ENCODE assay signal across 38 cellular contexts in the genomic region with DNA sequence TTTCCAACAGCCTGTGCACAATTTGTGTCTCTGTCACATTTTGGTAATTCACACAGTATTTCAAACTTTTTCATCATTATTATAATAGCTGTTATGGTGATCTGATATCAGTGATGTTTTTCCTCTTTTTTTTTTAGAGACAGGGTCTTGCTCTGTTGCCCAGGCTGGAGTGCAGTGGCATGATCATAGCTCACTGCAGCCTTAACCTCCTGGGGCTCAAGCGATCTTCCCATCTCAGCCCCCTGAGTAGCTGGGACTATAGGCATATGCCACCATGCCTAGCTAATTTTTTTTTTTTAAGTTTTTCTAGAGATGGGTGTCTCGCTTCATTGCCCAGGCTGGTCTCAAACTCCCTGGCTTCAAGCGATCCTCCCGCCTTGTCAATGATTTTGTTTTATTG. TPM values are rescaled to one million over a fixed set of nuclear protein-coding genes. Genes with fewer than 3 reads are reported as not detected.
"Had no signal": no experiment of that assay in that cellular context is flagged by ENCODE, and none has a peak within 500 bp of the region (broad histone marks: within the 10 kb centered on the region; RNA-seq: fewer than 3 reads in every experiment).

No MANE protein-coding gene starts in this region.

- H3K36me3 Mint-ChIP-seq: activated CD8-positive, alpha-beta memory T cell treated with anti-CD3 and anti-CD28 coated beads, Interleukin-2, amount 10 ng/mL, durations not matched to agents 7 days and 5 days; activated naive CD4-positive, alpha-beta T cell treated with anti-CD3 and anti-CD28 coated beads, Interleukin-2, amount 10 ng/mL, durations not matched to agents 7 days and 5 days; activated naive CD4-positive, alpha-beta T cell treated with anti-CD3 and anti-CD28 coated beads, Interleukin-2, amount 50 U/mL, for 24 hours; activated naive CD8-positive, alpha-beta T cell; activated naive CD8-positive, alpha-beta T cell treated with anti-CD3 and anti-CD28 coated beads, Interleukin-2, amount 10 ng/mL, durations not matched to agents 7 days and 5 days had no signal

- H3K9me3 Mint-ChIP-seq: activated CD4-positive, alpha-beta memory T cell treated with anti-CD3 and anti-CD28 coated beads, Interleukin-2, amount 10 ng/mL, durations not matched to agents 7 days and 5 days; activated CD4-positive, alpha-beta T cell treated with anti-CD3 and anti-CD28 coated beads, Interleukin-2, amount 10 ng/mL, durations not matched to agents 7 days and 5 days; activated naive CD4-positive, alpha-beta T cell treated with anti-CD3 and anti-CD28 coated beads, Interleukin-2, amount 10 ng/mL, durations not matched to agents 7 days and 5 days; activated naive CD4-positive, alpha-beta T cell treated with anti-CD3 and anti-CD28 coated beads, Interleukin-2, amount 50 U/mL, for 24 hours; activated naive CD8-positive, alpha-beta T cell treated with anti-CD3 and anti-CD28 coated beads, Interleukin-2, amount 10 ng/mL, durations not matched to agents 7 days and 5 days; activated naive CD8-positive, alpha-beta T cell treated with anti-CD3 and anti-CD28 coated beads, Interleukin-2, amount 50 U/mL, for 24 hours; activated T-cell treated with anti-CD3 and anti-CD28 coated beads, Interleukin-2, amount 50 U/mL, for 24 hours; activated T-helper 2 cell treated with anti-CD3 and anti-CD28 coated beads, Interferon-gamma antibody, Interleukin-2, Interleukin-4, amounts not matched to agents 10 μg/mL and 5 μg/mL and 100 μg/mL, durations not matched to agents 14 hours and 24 hours and 36 hours; brain; central memory CD8-positive, alpha-beta T cell; T-helper 1 cell treated with Interleukin-12 subunit alpha and Interleukin-12 subunit beta and Interleukin-4 antibody, amounts not matched to agents 30 μg/mL and 1 μg/mL, for 36 hours; T-helper 2 cell treated with Interferon-gamma antibody and Interleukin-4, amounts not matched to agents 5 μg/mL and 100 μg/mL, for 36 hours had no signal

- ATAC-seq: activated CD4-positive, alpha-beta T cell treated with anti-CD3 and anti-CD28 coated beads for 36 hours; activated CD4-positive, CD25-positive, alpha-beta regulatory T cell treated with anti-CD3 and anti-CD28 coated beads, Interleukin-2, amount 50 U/mL, for 24 hours; activated CD8-positive, alpha-beta memory T cell treated with anti-CD3 and anti-CD28 coated beads, Interleukin-2, amount 10 ng/mL, durations not matched to agents 7 days and 5 days; activated CD8-positive, alpha-beta T cell treated with anti-CD3 and anti-CD28 coated beads, Interleukin-2, amount 10 ng/mL, durations not matched to agents 7 days and 5 days; activated naive CD8-positive, alpha-beta T cell treated with anti-CD3 and anti-CD28 coated beads, Interleukin-2, amount 50 U/mL, for 24 hours had no signal

- DNase-seq: activated CD4-positive, alpha-beta memory T cell treated with anti-CD3 and anti-CD28 coated beads, Interleukin-2, amount 10 ng/mL, durations not matched to agents 7 days and 5 days; activated CD4-positive, alpha-beta T cell treated with anti-CD3 and anti-CD28 coated beads for 1 hour; activated CD4-positive, alpha-beta T cell treated with anti-CD3 and anti-CD28 coated beads for 36 hours; activated CD4-positive, alpha-beta T cell treated with anti-CD3 and anti-CD28 coated beads for 48 hours; activated CD4-positive, alpha-beta T cell treated with anti-CD3 and anti-CD28 coated beads, Interleukin-2, amount 10 ng/mL, durations not matched to agents 7 days and 5 days; activated CD4-positive, alpha-beta T cell treated with anti-CD3 and anti-CD28 coated beads, Interleukin-2, amount 50 U/mL, for 48 hours; activated CD4-positive, CD25-positive, alpha-beta regulatory T cell; activated CD8-positive, alpha-beta memory T cell treated with anti-CD3 and anti-CD28 coated beads for 24 hours; activated CD8-positive, alpha-beta memory T cell treated with anti-CD3 and anti-CD28 coated beads, Interleukin-2, amount 10 ng/mL, durations not matched to agents 7 days and 5 days; activated CD8-positive, alpha-beta memory T cell treated with anti-CD3 and anti-CD28 coated beads, Interleukin-2, amount 50 U/mL, for 48 hours; activated CD8-positive, alpha-beta T cell treated with anti-CD3 and anti-CD28 coated beads, Interleukin-2, amount 10 ng/mL, durations not matched to agents 7 days and 5 days; activated effector memory CD4-positive, alpha-beta T cell treated with Interleukin-2 at 50 U/mL for 16 hours; activated gamma-delta T cell; activated naive CD4-positive, alpha-beta T cell treated with anti-CD3 and anti-CD28 coated beads, Interleukin-2, amount 10 ng/mL, durations not matched to agents 7 days and 5 days; activated naive CD4-positive, alpha-beta T cell treated with Interleukin-2 at 50 U/mL for 16 hours; activated naive CD8-positive, alpha-beta T cell treated with anti-CD3 and anti-CD28 coated beads, Interleukin-2, amount 10 ng/mL, durations not matched to agents 7 days and 5 days; activated naive CD8-positive, alpha-beta T cell treated with anti-CD3 and anti-CD28 coated beads, Interleukin-2, amount 50 U/mL, for 24 hours; activated T-cell treated with anti-CD3 and anti-CD28 coated beads, Interleukin-2, amount 50 U/mL, for 24 hours; activated T-cell treated with anti-CD3 and anti-CD28 coated beads, Interleukin-2, amount 50 U/mL, for 48 hours; amygdala; anterior cingulate cortex; caudate nucleus; cerebellar nuclear complex; T-helper 2 cell; T-helper 9 cell had no signal

- H3K27me3 ChIP-seq: ascending aorta, cardiac muscle cell had no signal

- H3K27me3 Mint-ChIP-seq: activated CD4-positive, alpha-beta memory T cell treated with anti-CD3 and anti-CD28 coated beads, Interleukin-2, amount 10 ng/mL, durations not matched to agents 7 days and 5 days; activated CD4-positive, alpha-beta T cell treated with anti-CD3 and anti-CD28 coated beads for 36 hours; activated CD4-positive, alpha-beta T cell treated with anti-CD3 and anti-CD28 coated beads, Interleukin-2, amount 10 ng/mL, durations not matched to agents 7 days and 5 days; activated CD8-positive, alpha-beta memory T cell treated with anti-CD3 and anti-CD28 coated beads, Interleukin-2, amount 10 ng/mL, durations not matched to agents 7 days and 5 days; activated naive CD4-positive, alpha-beta T cell treated with anti-CD3 and anti-CD28 coated beads, Interleukin-2, amount 10 ng/mL, durations not matched to agents 7 days and 5 days; activated naive CD4-positive, alpha-beta T cell treated with anti-CD3 and anti-CD28 coated beads, Interleukin-2, amount 50 U/mL, for 24 hours; activated naive CD8-positive, alpha-beta T cell; activated naive CD8-positive, alpha-beta T cell treated with anti-CD3 and anti-CD28 coated beads, Interleukin-2, amount 10 ng/mL, durations not matched to agents 7 days and 5 days; activated naive CD8-positive, alpha-beta T cell treated with anti-CD3 and anti-CD28 coated beads, Interleukin-2, amount 50 U/mL, for 24 hours; activated T-cell treated with anti-CD3 and anti-CD28 coated beads, Interleukin-2, amount 50 U/mL, for 24 hours; central memory CD8-positive, alpha-beta T cell had no signal

- FAIRE-seq: bronchial epithelial cell, TTC549 had no signal

- H3K27ac ChIP-seq: ascending aorta, cardiac muscle cell, VCaP had no signal

- H3K9me3 ChIP-seq: ascending aorta had no signal

- H3K4me3 Mint-ChIP-seq: activated CD4-positive, alpha-beta memory T cell treated with anti-CD3 and anti-CD28 coated beads, Interleukin-2, amount 10 ng/mL, durations not matched to agents 7 days and 5 days; activated CD4-positive, alpha-beta T cell treated with anti-CD3 and anti-CD28 coated beads for 36 hours; activated CD4-positive, alpha-beta T cell treated with anti-CD3 and anti-CD28 coated beads, Interleukin-2, amount 10 ng/mL, durations not matched to agents 7 days and 5 days; activated CD8-positive, alpha-beta memory T cell treated with anti-CD3 and anti-CD28 coated beads, Interleukin-2, amount 10 ng/mL, durations not matched to agents 7 days and 5 days; activated CD8-positive, alpha-beta T cell treated with anti-CD3 and anti-CD28 coated beads, Interleukin-2, amount 10 ng/mL, durations not matched to agents 7 days and 5 days; activated naive CD4-positive, alpha-beta T cell treated with anti-CD3 and anti-CD28 coated beads, Interleukin-2, amount 10 ng/mL, durations not matched to agents 7 days and 5 days; activated naive CD4-positive, alpha-beta T cell treated with anti-CD3 and anti-CD28 coated beads, Interleukin-2, amount 50 U/mL, for 24 hours; activated naive CD8-positive, alpha-beta T cell; activated naive CD8-positive, alpha-beta T cell treated with anti-CD3 and anti-CD28 coated beads, Interleukin-2, amount 10 ng/mL, durations not matched to agents 7 days and 5 days; activated naive CD8-positive, alpha-beta T cell treated with anti-CD3 and anti-CD28 coated beads, Interleukin-2, amount 50 U/mL, for 24 hours; activated T-cell treated with anti-CD3 and anti-CD28 coated beads, Interleukin-2, amount 50 U/mL, for 24 hours; central memory CD8-positive, alpha-beta T cell; T-helper 1 cell treated with Interleukin-12 subunit alpha and Interleukin-12 subunit beta and Interleukin-4 antibody, amounts not matched to agents 30 μg/mL and 1 μg/mL, for 36 hours; T-helper 2 cell treated with Interferon-gamma antibody and Interleukin-4, amounts not matched to agents 5 μg/mL and 100 μg/mL, for 36 hours had no signal

- H3K27ac Mint-ChIP-seq: activated CD4-positive, alpha-beta memory T cell treated with anti-CD3 and anti-CD28 coated beads, Interleukin-2, amount 10 ng/mL, durations not matched to agents 7 days and 5 days; activated CD4-positive, alpha-beta T cell treated with anti-CD3 and anti-CD28 coated beads for 36 hours; activated CD4-positive, alpha-beta T cell treated with anti-CD3 and anti-CD28 coated beads, Interleukin-2, amount 10 ng/mL, durations not matched to agents 7 days and 5 days; activated CD8-positive, alpha-beta memory T cell treated with anti-CD3 and anti-CD28 coated beads, Interleukin-2, amount 10 ng/mL, durations not matched to agents 7 days and 5 days; activated CD8-positive, alpha-beta T cell treated with anti-CD3 and anti-CD28 coated beads, Interleukin-2, amount 10 ng/mL, durations not matched to agents 7 days and 5 days; activated naive CD4-positive, alpha-beta T cell treated with anti-CD3 and anti-CD28 coated beads, Interleukin-2, amount 10 ng/mL, durations not matched to agents 7 days and 5 days; activated naive CD4-positive, alpha-beta T cell treated with anti-CD3 and anti-CD28 coated beads, Interleukin-2, amount 50 U/mL, for 24 hours; activated naive CD8-positive, alpha-beta T cell; activated naive CD8-positive, alpha-beta T cell treated with anti-CD3 and anti-CD28 coated beads, Interleukin-2, amount 10 ng/mL, durations not matched to agents 7 days and 5 days; activated naive CD8-positive, alpha-beta T cell treated with anti-CD3 and anti-CD28 coated beads, Interleukin-2, amount 50 U/mL, for 24 hours; activated T-cell treated with anti-CD3 and anti-CD28 coated beads, Interleukin-2, amount 50 U/mL, for 24 hours; activated T-helper 2 cell treated with anti-CD3 and anti-CD28 coated beads, Interferon-gamma antibody, Interleukin-2, Interleukin-4, amounts not matched to agents 10 μg/mL and 5 μg/mL and 100 μg/mL, durations not matched to agents 14 hours and 24 hours and 36 hours; T-helper 1 cell treated with Interleukin-12 subunit alpha and Interleukin-12 subunit beta and Interleukin-4 antibody, amounts not matched to agents 30 μg/mL and 1 μg/mL, for 36 hours; T-helper 2 cell treated with Interferon-gamma antibody and Interleukin-4, amounts not matched to agents 5 μg/mL and 100 μg/mL, for 36 hours had no signal

- H3K4me3 ChIP-seq: ascending aorta, cardiac muscle cell had no signal

- H3K36me3 ChIP-seq: cardiac muscle cell had no signal

RNA-seq across cellular contexts. Expression of a gene that starts 11.6 kb away (rescaled TPM):
- total RNA-seq: activated CD4-positive, alpha-beta memory T cell treated with anti-CD3 and anti-CD28 coated beads, Interleukin-2, amount 10 ng/mL, durations not matched to agents 7 days and 5 days; activated CD4-positive, alpha-beta T cell treated with anti-CD3 and anti-CD28 coated beads for 36 hours; activated CD4-positive, alpha-beta T cell treated with anti-CD3 and anti-CD28 coated beads, Interleukin-2, amount 10 ng/mL, durations not matched to agents 7 days and 5 days; activated CD8-positive, alpha-beta memory T cell treated with anti-CD3 and anti-CD28 coated beads, Interleukin-2, amount 10 ng/mL, durations not matched to agents 7 days and 5 days; activated CD8-positive, alpha-beta T cell treated with anti-CD3 and anti-CD28 coated beads, Interleukin-2, amount 10 ng/mL, durations not matched to agents 7 days and 5 days; activated naive CD8-positive, alpha-beta T cell treated with anti-CD3 and anti-CD28 coated beads, Interleukin-2, amount 10 ng/mL, durations not matched to agents 7 days and 5 days; activated T-helper 2 cell treated with anti-CD3 and anti-CD28 coated beads, Interferon-gamma antibody, Interleukin-2, Interleukin-4, amounts not matched to agents 10 μg/mL and 5 μg/mL and 100 μg/mL, durations not matched to agents 14 hours and 24 hours and 36 hours; bronchial epithelial cell had no signal
